ENCODE assay signal across 12 cellular contexts in genomic region chr16:3480901-3481695, GRCh38.
DNase-seq lines count a peak whose midpoint lies in the region; ATAC-seq and TF ChIP-seq lines count a peak whose summit lies in the region.
"Had no signal": no experiment of that assay in that cellular context is flagged by ENCODE, and none has a peak within 500 bp of the region (broad histone marks: within the 10 kb centered on the region; RNA-seq: fewer than 3 reads in every experiment).

No MANE protein-coding gene starts in this region.

- no peak for ATAC-seq in central memory CD8-positive, alpha-beta T cell (replicated peaks; ENCODE audit: extremely low read depth, poor library complexity, severe bottlenecking)
- ATAC-seq in HG03196 (IDR thresholded peaks at IDR 0.05; ENCODE audit: unreplicated experiment) (no peak), HG03460 (IDR thresholded peaks at IDR 0.05; ENCODE audit: unreplicated experiment) (no peak)

- peak overlapping the region; percentile 68 for H3K27ac Mint-ChIP-seq in activated T-cell treated with anti-CD3 and anti-CD28 coated beads, Interleukin-2, amount 50 U/mL, for 24 hours
- peak overlapping the region; percentile 44 for H3K27ac Mint-ChIP-seq in central memory CD8-positive, alpha-beta T cell (ENCODE audit: low read depth)

- H3K4me3 ChIP-seq in retinal pigment epithelial cell (ENCODE audit: low read length) = no peak overlapping the region

- H3K36me3 Mint-ChIP-seq in activated T-cell treated with anti-CD3 and anti-CD28 coated beads, Interleukin-2, amount 50 U/mL, for 24 hours (ENCODE audit: low read depth) = peaks cover 79% of the 10 kb centered on the region
- peaks cover 43% of the 10 kb centered on the region for H3K36me3 Mint-ChIP-seq in central memory CD8-positive, alpha-beta T cell (ENCODE audit: insufficient read depth)

- no peak overlapping the region for H3K4me3 Mint-ChIP-seq in activated T-cell treated with anti-CD3 and anti-CD28 coated beads, Interleukin-2, amount 50 U/mL, for 24 hours
- no peak overlapping the region for H3K4me3 Mint-ChIP-seq in central memory CD8-positive, alpha-beta T cell

- peaks cover 20% of the 10 kb centered on the region for H3K4me1 Mint-ChIP-seq in activated T-cell treated with anti-CD3 and anti-CD28 coated beads, Interleukin-2, amount 50 U/mL, for 24 hours (ENCODE audit: low read depth)
- peaks cover 3% of the 10 kb centered on the region for H3K4me1 Mint-ChIP-seq in central memory CD8-positive, alpha-beta T cell

- no peaks in the 10 kb centered on the region for H3K9me3 Mint-ChIP-seq in activated T-cell treated with anti-CD3 and anti-CD28 coated beads, Interleukin-2, amount 50 U/mL, for 24 hours
- no peaks in the 10 kb centered on the region for H3K9me3 Mint-ChIP-seq in central memory CD8-positive, alpha-beta T cell

- no peaks in the 10 kb centered on the region for H3K27me3 Mint-ChIP-seq in activated T-cell treated with anti-CD3 and anti-CD28 coated beads, Interleukin-2, amount 50 U/mL, for 24 hours
- H3K27me3 Mint-ChIP-seq in central memory CD8-positive, alpha-beta T cell = no peaks in the 10 kb centered on the region

- peak; percentile 21 for TF ChIP-seq CTCF in retinal pigment epithelial cell (conservative IDR thresholded peaks at IDR 0.05; ENCODE audit: low read depth, low read length)

- no peak for DNase-seq in activated T-cell treated with anti-CD3 and anti-CD28 coated beads, Interleukin-2, amount 50 U/mL, for 24 hours
- DNase-seq in activated T-cell treated with anti-CD3 and anti-CD28 coated beads, Interleukin-2, amount 50 U/mL, for 48 hours = no peak
- DNase-seq in central memory CD8-positive, alpha-beta T cell (ENCODE audit: low spot score in 2 of 2) = no peak
- DNase-seq in retinal pigment epithelial cell (ENCODE audit: low read depth) = no peak
- DNase-seq: DMS79; effector CD8-positive, alpha-beta T cell; GOT3; mammary epithelial cell; NCI-H1694; occipital lobe had no signal
